ENCODE assay signal across 12 cellular contexts in genomic region chr6:140050232-140050995, GRCh38.
DNase-seq lines count a peak whose midpoint lies in the region; ATAC-seq and TF ChIP-seq lines count a peak whose summit lies in the region.
"Had no signal": no experiment of that assay in that cellular context is flagged by ENCODE, and none has a peak within 500 bp of the region (broad histone marks: within the 10 kb centered on the region; RNA-seq: fewer than 3 reads in every experiment).

No MANE protein-coding gene starts in this region.

- H3K36me3 Mint-ChIP-seq in nephron progenitor cell (ENCODE audit: low read depth) (no peaks in the 10 kb centered on the region), natural killer cell (no peaks in the 10 kb centered on the region)
- H3K36me3 Mint-ChIP-seq: memory B cell had no signal

- WGBS in suprapubic skin = 89% methylated on average over 15 of the region's 15 CpGs

- H3K27ac Mint-ChIP-seq in nephron progenitor cell (peak overlapping the region; percentile 57), natural killer cell (no peak overlapping the region)
- H3K27ac Mint-ChIP-seq: memory B cell had no signal

- H3K9me3 Mint-ChIP-seq in nephron progenitor cell (peaks cover 4% of the 10 kb centered on the region), natural killer cell (no peaks in the 10 kb centered on the region)
- H3K9me3 Mint-ChIP-seq: memory B cell had no signal

- intact Hi-C loops in natural killer cell (cut with micrococcal nuclease) = no loop called here

- H3K27me3 Mint-ChIP-seq in nephron progenitor cell (ENCODE audit: low read depth, poor library complexity) = no peaks in the 10 kb centered on the region
- peaks cover 0 to 8% of the 10 kb centered on the region in 2 donors for H3K27me3 Mint-ChIP-seq in natural killer cell (ENCODE audit: low read depth in 2 of 2)
- H3K27me3 Mint-ChIP-seq: memory B cell had no signal

- no peaks in the 10 kb centered on the region for H3K4me1 ChIP-seq in suprapubic skin

- DNase-seq in DMS114 treated with DMSO at 0.1 percent for 48 hours (lab: John Stamatoyannopoulos, UW; ENCODE audit: unreplicated experiment) (peak; percentile 84), NOMO-1 (lab: John Stamatoyannopoulos, UW; ENCODE audit: unreplicated experiment in 2 of 2) (peak; percentile 77 to 86), dermis blood vessel endothelial cell (peak; percentile 11), nephron progenitor cell (no peak), natural killer cell (no peak), suprapubic skin (ENCODE audit: low spot score in 2 of 2) (no peak)
- DNase-seq in activated naive CD4-positive, alpha-beta T cell treated with Interleukin-2 at 50 U/mL for 16 hours = no peak
- DNase-seq: NCI-H774, substantia nigra had no signal

- H3K4me3 Mint-ChIP-seq in nephron progenitor cell = no peak overlapping the region
- H3K4me3 Mint-ChIP-seq in natural killer cell = no peak overlapping the region
- H3K4me3 Mint-ChIP-seq: memory B cell had no signal

- H3K27me3 ChIP-seq in suprapubic skin = no peaks in the 10 kb centered on the region

- ATAC-seq in natural killer cell (no peak), HG02852 (IDR thresholded peaks at IDR 0.05; ENCODE audit: unreplicated experiment) (no peak)

- H3K36me3 ChIP-seq in suprapubic skin = no peaks in the 10 kb centered on the region

- H3K9me3 ChIP-seq in suprapubic skin = no peaks in the 10 kb centered on the region

- no peak for TF ChIP-seq CTCF in nephron progenitor cell (IDR thresholded peaks at IDR 0.05)
- TF ChIP-seq CTCF in natural killer cell (IDR thresholded peaks at IDR 0.05) = no peak
- no peak for TF ChIP-seq CTCF in suprapubic skin (IDR thresholded peaks at IDR 0.05)

- H3K4me1 Mint-ChIP-seq in nephron progenitor cell (peaks cover 27% of the 10 kb centered on the region), natural killer cell (no peaks in the 10 kb centered on the region)
- H3K4me1 Mint-ChIP-seq: memory B cell had no signal

- no peak overlapping the region for H3K27ac ChIP-seq in suprapubic skin
- H3K27ac ChIP-seq: VCaP had no signal

- no peak overlapping the region for H3K4me3 ChIP-seq in suprapubic skin

- TF ChIP-seq EP300 in suprapubic skin (IDR thresholded peaks at IDR 0.05) = no peak

- TF ChIP-seq POLR2A in suprapubic skin (IDR thresholded peaks at IDR 0.05) = no peak

Comparison
In these comparisons a context has a peak if more than half of its experiments do, and no peak if none do; other contexts are left out.
1. DNase-seq: peak in DMS114 treated with DMSO at 0.1 percent for 48 hours (single experiment), NOMO-1 (2 of 2) and dermis blood vessel endothelial cell (single experiment); none in nephron progenitor cell (single experiment), activated naive CD4-positive, alpha-beta T cell treated with Interleukin-2 at 50 U/mL for 16 hours (single experiment), natural killer cell (single experiment) and suprapubic skin (0 of 2).